9 cellular contexts compared by ENCODE assay signal in the genomic region with DNA sequence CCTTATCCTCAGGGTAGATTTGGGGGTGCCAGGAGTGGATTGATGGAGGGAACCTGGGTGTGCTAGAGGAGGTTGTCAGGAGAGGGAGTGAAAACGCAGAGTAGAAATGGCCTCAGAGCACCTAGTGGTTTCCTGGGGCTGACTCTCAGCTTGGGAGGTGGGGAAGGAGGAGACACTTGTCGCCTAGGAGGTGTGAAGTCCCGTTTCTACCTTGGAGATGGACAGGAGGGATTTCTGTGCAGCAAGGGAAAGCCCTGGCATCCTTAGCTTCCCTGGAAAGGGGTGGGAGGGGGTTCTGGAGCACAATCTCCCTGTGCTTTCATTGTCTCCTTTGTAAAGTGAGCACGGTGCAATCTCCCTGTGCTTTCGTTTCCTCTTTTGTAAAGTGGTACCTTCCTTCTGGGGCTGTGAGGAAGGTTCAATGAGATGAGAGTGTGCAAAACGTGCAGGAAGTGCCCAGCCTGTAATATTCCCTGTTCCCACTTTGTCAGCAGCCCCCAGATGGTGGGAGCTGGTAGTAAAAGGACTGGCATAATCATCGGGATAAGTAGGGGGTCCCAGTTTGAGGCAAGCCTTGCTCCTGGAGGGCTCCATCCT. TPM values are rescaled to one million over a fixed set of nuclear protein-coding genes. Genes with fewer than 3 reads are reported as not detected.
A peak's percentile ranks its signal among the peaks of the same experiment; 100 is the strongest.
DNase-seq lines count a peak whose midpoint lies in the region; ATAC-seq, FAIRE-seq and TF ChIP-seq lines count a peak whose summit lies in the region.
"Had no signal": no experiment of that assay in that cellular context is flagged by ENCODE, and none has a peak within 500 bp of the region (broad histone marks: within the 10 kb centered on the region; RNA-seq: fewer than 3 reads in every experiment).

No MANE protein-coding gene starts in this region.

- no peak for DNase-seq in K562 (ENCODE audit: extremely low read depth in 1 of 4, low spot score in 3 of 4)
- DNase-seq in brain microvascular endothelial cell = no peak
- no peak for DNase-seq in psoas muscle
- no peak for DNase-seq in NCI-H1694 (lab: John Stamatoyannopoulos, UW)
- no peak for DNase-seq in central memory CD4-positive, alpha-beta T cell

- in situ Hi-C loops in GM18951 (cut with MboI; ENCODE audit: low sequenced_read_pairs, unreplicated experiment) (no loop called here), K562 (cut with MboI) (no loop called here), brain microvascular endothelial cell (cut with HindIII; ENCODE audit: low pct_ligation_motif_present, low sequenced_read_pairs) (no loop called here)

- H3K79me2 ChIP-seq in K562 (ENCODE audit: control insufficient read depth, insufficient read depth, low read length) = no peaks in the 10 kb centered on the region

- peak; percentile 75 for ATAC-seq in HG03432 (IDR thresholded peaks at IDR 0.05; ENCODE audit: unreplicated experiment)
- ATAC-seq in K562 = no peak
- no peak for ATAC-seq in psoas muscle

- TF ChIP-seq POLR2A in GM18951 (IDR thresholded peaks at IDR 0.05; ENCODE audit: extremely low read depth, insufficient read depth, insufficient read length) (peak; percentile 32), K562 (conservative IDR thresholded peaks at IDR 0.05) (no peak)

- H3K4me1 ChIP-seq in BLaER1 treated with 17β-estradiol and CSF1 and Interleukin-3, amounts not matched to agents 10 nM and 100 nM = peaks cover 22 to 30% (median 27%) of the 10 kb centered on the region in 10 experiments
- H3K4me1 ChIP-seq in K562 (replicated peaks in 1 of 2; ENCODE audit: control insufficient read depth in 2 of 2, insufficient read depth in 2 of 2, low read length in 2 of 2) = peaks cover 4 to 7% of the 10 kb centered on the region in 2 experiments; a peak in 4 of 5 replicates
- H3K4me1 ChIP-seq in psoas muscle = no peaks in the 10 kb centered on the region

- TF ChIP-seq CTCF in K562 (IDR thresholded peaks at IDR 0.05 in 2 of 3, conservative IDR thresholded peaks at IDR 0.05 in 1 of 3; ENCODE audit: insufficient read depth in 2 of 3, low read depth in 1 of 3, low read length in 3 of 3) = no peak
- TF ChIP-seq CTCF in brain microvascular endothelial cell (IDR thresholded peaks at IDR 0.05; ENCODE audit: low read depth, low read length, missing control alignments) = no peak
- TF ChIP-seq CTCF in psoas muscle (IDR thresholded peaks at IDR 0.05) = no peak

- CTCF ChIA-PET in K562 (lab: Yijun Ruan, JAX; ENCODE audit: low intra/inter-chr PET ratio) = no interaction called here

- TF ChIP-seq RAD21 in K562 (CRISPR knock-in tag; conservative IDR thresholded peaks at IDR 0.05 in 1 of 2, IDR thresholded peaks at IDR 0.05 in 1 of 2) = no peak

- 8% methylated on average over 7 of the region's 7 CpGs for WGBS in K562 (ENCODE audit: insufficient coverage, low coverage, missing lambda C conversion rate)
- WGBS in psoas muscle, 3 donors = 49 to 62% (median 53%) methylated on average over 7 of the region's 7 CpGs

- no TSS peak for BruUV-seq in K562 (replicated peaks; lab: Mats Ljungman, UMichigan)

- peak overlapping the region; percentile 62 to 73 (median 68); a peak in 11 of 20 replicates for H3K4me3 ChIP-seq in BLaER1 treated with 17β-estradiol and CSF1 and Interleukin-3, amounts not matched to agents 10 nM and 100 nM
- H3K4me3 ChIP-seq in K562 (no peak overlapping the region), brain microvascular endothelial cell (ENCODE audit: low read depth, low read length) (no peak overlapping the region), psoas muscle (no peak overlapping the region)

- peak overlapping the region in 6 of 11 experiments; percentile 7 to 83 (median 79); a peak in 6 of 22 replicates for H3K9ac ChIP-seq in BLaER1 treated with 17β-estradiol and CSF1 and Interleukin-3, amounts not matched to agents 10 nM and 100 nM
- no peak overlapping the region for H3K9ac ChIP-seq in K562 (ENCODE audit: insufficient read depth in 1 of 2, low read depth in 2 of 2, low read length in 2 of 2)

- no peak overlapping the region for H3K27ac ChIP-seq in BLaER1 treated with 17β-estradiol and CSF1 and Interleukin-3, amounts not matched to agents 10 nM and 100 nM
- H3K27ac ChIP-seq in K562 (ENCODE audit: extremely low read depth, low read depth, low read length) (no peak overlapping the region), brain microvascular endothelial cell (no peak overlapping the region), psoas muscle (no peak overlapping the region)

- peak overlapping the region; percentile 86 to 99 (median 97) for H3K4me2 ChIP-seq in BLaER1 treated with 17β-estradiol and CSF1 and Interleukin-3, amounts not matched to agents 10 nM and 100 nM
- H3K4me2 ChIP-seq in K562 (ENCODE audit: insufficient read depth, low read length) = no peak overlapping the region

- no peaks in the 10 kb centered on the region for H3K9me3 ChIP-seq in BLaER1 treated with 17β-estradiol and CSF1 and Interleukin-3, amounts not matched to agents 10 nM and 100 nM (replicated peaks in 1 of 11)
- no peaks in the 10 kb centered on the region for H3K9me3 ChIP-seq in K562 (replicated peaks; ENCODE audit: control insufficient read depth, insufficient read depth, low read depth, low read length)
- peaks cover 5% of the 10 kb centered on the region for H3K9me3 ChIP-seq in psoas muscle

- POLR2A ChIA-PET in K562 (lab: Yijun Ruan, JAX) = no interaction called here

- intact Hi-C loops in K562 (cut with micrococcal nuclease) (no loop called here), psoas muscle (cut with DNase I) (no loop called here)

- H2AFZ ChIP-seq in K562 (ENCODE audit: low read depth, low read length) = no peak overlapping the region

- no peaks in the 10 kb centered on the region for H4K20me1 ChIP-seq in BLaER1 treated with 17β-estradiol and CSF1 and Interleukin-3, amounts not matched to agents 10 nM and 100 nM
- 0 out of 2 replicates have a peak, but pooled peaks cover 3% of the 10 kb centered on the region for H4K20me1 ChIP-seq in K562 (replicated peaks; ENCODE audit: control insufficient read depth, insufficient read depth, low read length)

- no peak for FAIRE-seq in K562 (lab: Jason Lieb, UNC)
- FAIRE-seq: H54 had no signal

- peaks cover 0 to 14% (median 0%) of the 10 kb centered on the region in 11 experiments; a peak in 5 of 22 replicates for H3K36me3 ChIP-seq in BLaER1 treated with 17β-estradiol and CSF1 and Interleukin-3, amounts not matched to agents 10 nM and 100 nM
- H3K36me3 ChIP-seq in K562 (ENCODE audit: control insufficient read depth, insufficient read depth, low read length) (no peaks in the 10 kb centered on the region), brain microvascular endothelial cell (replicated peaks) (no peaks in the 10 kb centered on the region), psoas muscle (ENCODE audit: insufficient read depth in 1 of 2, low read depth in 1 of 2) (no peaks in the 10 kb centered on the region)

- H3K27me3 ChIP-seq in BLaER1 treated with 17β-estradiol and CSF1 and Interleukin-3, amounts not matched to agents 10 nM and 100 nM = no peaks in the 10 kb centered on the region
- H3K27me3 ChIP-seq in K562 (ENCODE audit: control insufficient read depth in 2 of 2, insufficient read depth in 2 of 2, low read length in 2 of 2) (peaks cover 6 to 29% of the 10 kb centered on the region in 2 experiments; a peak in 4 of 5 replicates), brain microvascular endothelial cell (replicated peaks) (no peaks in the 10 kb centered on the region), psoas muscle (ENCODE audit: insufficient read depth in 3 of 3, low read length in 2 of 3) (peaks cover 0 to 17% (median 0%) of the 10 kb centered on the region in 3 donors)

- no peaks in the 10 kb centered on the region for H3K9me1 ChIP-seq in K562 (ENCODE audit: control insufficient read depth, insufficient read depth, low read length)

- TF ChIP-seq EP300 in K562 (IDR thresholded peaks at IDR 0.05; ENCODE audit: low read length) = no peak

RNA-seq across cellular contexts. Expression of a gene that starts 1.6 kb away (rescaled TPM):
- 1.1 and 3.1 TPM in 2 replicates for total RNA-seq in K562 (2011; cell fraction: chromatin; rRNA removed; ENCODE audit: low replicate concordance)
- total RNA-seq in K562 (2011; cell fraction: nucleolus; rRNA removed) = 1.7 and 1.8 TPM in 2 replicates
- total RNA-seq in K562 (2011; cell fraction: nucleoplasm; rRNA removed) = 1.5 and 2.1 TPM in 2 replicates
- total RNA-seq in K562 (2014; rRNA removed) (1.3 and 1.9 TPM in 2 replicates), K562 (2014; rRNA removed; fragmentation: Illumina TruSeq; extraction: Trizol) (0.69 and 0.77 TPM in 2 replicates), K562 (2015; rRNA removed; fragmentation: Illumina TruSeq; extraction: Trizol) (0.83 and 1.0 TPM in 2 replicates), K562 (2021) (1.9 and 4.3 TPM in 2 replicates), psoas muscle (1 to 10 TPM; 1.5 to 6.7 (median 3.1) TPM)
- polyA plus RNA-seq in K562 (2011; rRNA removed) (0.67 and 0.91 TPM in 2 replicates), K562 (2014; fragmentation: Illumina TruSeq; extraction: Trizol) (1.7 and 2.0 TPM in 2 replicates), K562 (2014; fragmentation: Nextera tagmentation; extraction: Ambion mirVana) (under 1 TPM; 0.21 to 0.39 TPM), K562 (2014; rRNA removed) (0.82 and 1.7 TPM in 2 replicates), psoas muscle (1 to 10 TPM; 1.1 to 1.7 (median 1.4) TPM)
- polyA plus RNA-seq in K562 (2011; cell fraction: cytosol; rRNA removed) = 1.1 and 1.3 TPM in 2 replicates
- polyA plus RNA-seq in K562 (2011; cell fraction: nucleus; rRNA removed) = 0.87 and 1.5 TPM in 2 replicates
- polyA plus RNA-seq in K562 (2012) = 2.0 and 7.6 TPM in 2 replicates
- 0.39 and 1.6 TPM in 2 replicates for polyA minus RNA-seq in K562 (2011; rRNA and poly(A)+ RNA removed)
- polyA minus RNA-seq in K562 (2011; cell fraction: cytosol; rRNA and poly(A)+ RNA removed) = 0.73 and 0.76 TPM in 2 replicates
- 1.00 and 1.5 TPM in 2 replicates for polyA minus RNA-seq in K562 (2011; cell fraction: nucleus; rRNA and poly(A)+ RNA removed)

RNA-seq across cellular contexts. Expression of a gene that starts 33.1 kb away (rescaled TPM):
- total RNA-seq in K562 (2011; cell fraction: chromatin; rRNA removed; ENCODE audit: low replicate concordance) = not detected in 2 replicates
- not detected in 2 replicates for total RNA-seq in K562 (2011; cell fraction: nucleolus; rRNA removed)
- not detected in 2 replicates for total RNA-seq in K562 (2011; cell fraction: nucleoplasm; rRNA removed)
- not detected in 2 replicates for total RNA-seq in K562 (2014; rRNA removed)
- total RNA-seq in K562 (2014; rRNA removed; fragmentation: Illumina TruSeq; extraction: Trizol) = not detected in 2 replicates
- 0.25 TPM in 1 of 2 replicates, not detected in the other for total RNA-seq in K562 (2015; rRNA removed; fragmentation: Illumina TruSeq; extraction: Trizol)
- 0.29 TPM in 1 of 2 replicates, not detected in the other for total RNA-seq in K562 (2021)
- not detected in 2 replicates for polyA plus RNA-seq in K562 (2011; rRNA removed)
- polyA plus RNA-seq in K562 (2011; cell fraction: cytosol; rRNA removed) = not detected in 2 replicates
- polyA plus RNA-seq in K562 (2011; cell fraction: nucleus; rRNA removed) = not detected in 2 replicates
- polyA plus RNA-seq in K562 (2012) = 0.22 TPM in 1 of 2 replicates, not detected in the other
- not detected in 2 replicates for polyA plus RNA-seq in K562 (2014; fragmentation: Illumina TruSeq; extraction: Trizol)
- under 1 TPM in 1 of 2 experiments, not detected in 1; 0.06 TPM for polyA plus RNA-seq in K562 (2014; fragmentation: Nextera tagmentation; extraction: Ambion mirVana)
- polyA plus RNA-seq in K562 (2014; rRNA removed) = not detected in 2 replicates
- not detected in 2 replicates for polyA minus RNA-seq in K562 (2011; rRNA and poly(A)+ RNA removed)
- polyA minus RNA-seq in K562 (2011; cell fraction: cytosol; rRNA and poly(A)+ RNA removed) = not detected in 2 replicates
- not detected in 2 replicates for polyA minus RNA-seq in K562 (2011; cell fraction: nucleus; rRNA and poly(A)+ RNA removed)
- 1 to 10 TPM; 1.8 to 3.7 (median 2.6) TPM for total RNA-seq in psoas muscle
- polyA plus RNA-seq in psoas muscle = 1 to 10 TPM in 2 of 3 donors, under 1 TPM in 1; 0.45 to 2.5 (median 1.8) TPM

RNA-seq across cellular contexts. Expression of a gene that starts 38.5 kb away (rescaled TPM):
- not detected in 2 replicates for total RNA-seq in K562 (2011; cell fraction: chromatin; rRNA removed; ENCODE audit: low replicate concordance)
- not detected in 2 replicates for total RNA-seq in K562 (2011; cell fraction: nucleolus; rRNA removed)
- total RNA-seq in K562 (2011; cell fraction: nucleoplasm; rRNA removed) = not detected in 2 replicates
- total RNA-seq in K562 (2014; rRNA removed) = not detected in 2 replicates
- not detected in 2 replicates for total RNA-seq in K562 (2014; rRNA removed; fragmentation: Illumina TruSeq; extraction: Trizol)
- total RNA-seq in K562 (2015; rRNA removed; fragmentation: Illumina TruSeq; extraction: Trizol) = not detected in 2 replicates
- total RNA-seq in K562 (2021) = 0.13 and 0.22 TPM in 2 replicates
- not detected in 2 replicates for polyA plus RNA-seq in K562 (2011; rRNA removed)
- not detected in 2 replicates for polyA plus RNA-seq in K562 (2011; cell fraction: cytosol; rRNA removed)
- not detected in 2 replicates for polyA plus RNA-seq in K562 (2011; cell fraction: nucleus; rRNA removed)
- 0.03 TPM in 1 of 2 replicates, not detected in the other for polyA plus RNA-seq in K562 (2012)
- polyA plus RNA-seq in K562 (2014; fragmentation: Illumina TruSeq; extraction: Trizol) = 0.14 TPM in 1 of 2 replicates, not detected in the other
- polyA plus RNA-seq in K562 (2014; fragmentation: Nextera tagmentation; extraction: Ambion mirVana) = not detected
- 0.85 TPM in 1 of 2 replicates, not detected in the other for polyA plus RNA-seq in K562 (2014; rRNA removed)
- polyA minus RNA-seq in K562 (2011; rRNA and poly(A)+ RNA removed) = not detected in 2 replicates
- polyA minus RNA-seq in K562 (2011; cell fraction: cytosol; rRNA and poly(A)+ RNA removed) = not detected in 2 replicates
- polyA minus RNA-seq in K562 (2011; cell fraction: nucleus; rRNA and poly(A)+ RNA removed) = not detected in 2 replicates
- total RNA-seq in psoas muscle = 1 to 10 TPM; 2.1 to 8.4 (median 3.7) TPM
- polyA plus RNA-seq in psoas muscle = 1 to 10 TPM; 1.5 to 1.8 (median 1.7) TPM

Comparison
In these comparisons a context has a peak if more than half of its experiments do, and no peak if none do; other contexts are left out.
1. H3K4me3 ChIP-seq: peak in BLaER1 treated with 17β-estradiol and CSF1 and Interleukin-3, amounts not matched to agents 10 nM and 100 nM (10 of 10); none in K562 (single experiment), brain microvascular endothelial cell (single experiment) and psoas muscle (single experiment).
2. H3K9ac ChIP-seq: peak in BLaER1 treated with 17β-estradiol and CSF1 and Interleukin-3, amounts not matched to agents 10 nM and 100 nM (6 of 11); none in K562 (0 of 2).